ENCODE assay signal across 12 cellular contexts in the genomic region with DNA sequence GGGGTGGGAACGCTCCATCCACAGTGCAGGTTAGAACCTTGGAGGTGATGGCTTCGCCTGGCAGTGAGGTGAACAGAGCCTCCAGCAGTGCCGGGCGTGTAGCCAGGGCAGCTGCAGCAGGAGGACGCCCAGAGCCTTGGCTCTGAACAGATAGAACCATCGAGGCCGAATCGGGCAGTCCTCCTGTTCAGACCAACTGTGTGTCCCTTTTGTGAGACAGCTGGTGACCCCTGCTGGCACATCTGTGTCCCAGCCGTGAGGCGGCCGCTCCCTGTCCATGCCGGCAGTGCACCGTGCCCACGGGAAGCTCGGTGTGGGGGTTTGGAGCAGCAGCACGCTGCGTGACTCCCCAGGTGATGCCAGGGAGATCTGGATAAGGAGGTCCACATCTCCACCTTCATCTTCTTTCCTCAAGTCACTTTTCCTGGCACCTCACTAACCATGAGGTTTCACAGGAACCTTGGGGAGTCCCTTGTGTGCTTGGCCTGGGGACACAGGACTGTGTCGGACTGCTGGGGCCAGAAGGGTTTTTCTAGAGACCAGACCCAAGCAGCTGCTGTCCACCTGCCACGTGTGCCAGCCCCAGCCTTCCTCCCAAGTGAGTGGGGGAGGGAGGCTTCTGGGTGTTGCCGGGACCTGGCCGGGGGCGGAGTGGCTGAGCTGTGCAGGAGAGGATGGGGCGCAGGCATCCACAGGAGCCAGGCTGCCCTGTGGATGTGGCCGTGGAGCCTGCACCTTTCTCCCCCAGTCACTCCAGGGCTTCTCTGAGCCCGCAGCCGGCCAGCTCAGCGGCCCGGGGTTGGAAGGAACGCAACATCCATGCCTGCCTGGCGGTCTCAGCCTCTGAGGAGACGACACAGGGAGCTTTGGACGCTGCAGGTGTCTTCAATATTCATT.
DNase-seq lines count a peak whose midpoint lies in the region; ATAC-seq and TF ChIP-seq lines count a peak whose summit lies in the region.
"Had no signal": no experiment of that assay in that cellular context is flagged by ENCODE, and none has a peak within 500 bp of the region (broad histone marks: within the 10 kb centered on the region; RNA-seq: fewer than 3 reads in every experiment).

No MANE protein-coding gene starts in this region.

- TF ChIP-seq CTCF in RWPE1 (conservative IDR thresholded peaks at IDR 0.05; ENCODE audit: low read depth) (no peak), heart left ventricle (IDR thresholded peaks at IDR 0.05) (peak in 10 of 12 donors; percentile 19 to 62 (median 44)), sigmoid colon (IDR thresholded peaks at IDR 0.05) (no peak)
- no peak for TF ChIP-seq CTCF in activated CD8-positive, alpha-beta T cell treated with anti-CD3 and anti-CD28 coated beads for 36 hours (IDR thresholded peaks at IDR 0.05)

- WGBS in heart left ventricle, 4 donors, result 63 to 74% (median 71%) methylated on average over 23 to 32 of the region's 32 CpGs
- 90 to 93% methylated on average over 32 of the region's 32 CpGs for WGBS in sigmoid colon, 2 donors

- intact Hi-C loops in heart left ventricle (cut with DNase I) (loop anchor here in 1 of 10 donors (5.0 kb wide), 1 partner anchor 154 kb away; no protein-coding TSS in a partner anchor), sigmoid colon (cut with DNase I) (no loop called here)
- intact Hi-C loops in activated CD8-positive, alpha-beta T cell treated with anti-CD3 and anti-CD28 coated beads for 36 hours (cut with micrococcal nuclease), result no loop called here

- H3K9me3 ChIP-seq in heart left ventricle (no peaks in the 10 kb centered on the region), sigmoid colon (no peaks in the 10 kb centered on the region)
- H3K9me3 ChIP-seq: body of pancreas, esophagus muscularis mucosa had no signal

- H3K4me3 ChIP-seq in heart left ventricle (no peak overlapping the region), sigmoid colon (no peak overlapping the region)
- H3K4me3 ChIP-seq: body of pancreas, esophagus muscularis mucosa had no signal

- H3K27me3 ChIP-seq in heart left ventricle, result no peaks in the 10 kb centered on the region
- H3K27me3 ChIP-seq in sigmoid colon, result no peaks in the 10 kb centered on the region
- H3K27me3 ChIP-seq: body of pancreas, esophagus muscularis mucosa had no signal

- no peak overlapping the region for H3K27ac Mint-ChIP-seq in activated CD8-positive, alpha-beta T cell treated with anti-CD3 and anti-CD28 coated beads for 36 hours

- peaks cover 0 to 52% (median 33%) of the 10 kb centered on the region in 9 donors for H3K36me3 ChIP-seq in heart left ventricle
- peaks cover 10 to 69% (median 27%) of the 10 kb centered on the region in 4 donors for H3K36me3 ChIP-seq in sigmoid colon

- peak; percentile 56 to 82 (median 71) for ATAC-seq in heart left ventricle
- ATAC-seq in activated CD8-positive, alpha-beta T cell treated with anti-CD3 and anti-CD28 coated beads for 36 hours, result no peak
- ATAC-seq: body of pancreas had no signal

- peak; percentile 41 for DNase-seq in DMS 273 (lab: John Stamatoyannopoulos, UW; ENCODE audit: unreplicated experiment)
- DNase-seq in DMS 273 treated with DMSO at 0.1 percent for 48 hours (lab: John Stamatoyannopoulos, UW), result no peak
- DNase-seq in RWPE1 (ENCODE audit: low spot score), result no peak
- peak in 4 of 5 donors; percentile 53 to 75 (median 72) for DNase-seq in heart left ventricle
- DNase-seq in sigmoid colon, result peak; percentile 55
- no peak for DNase-seq in activated CD8-positive, alpha-beta T cell treated with anti-CD3 and anti-CD28 coated beads for 36 hours
- no peak for DNase-seq in stimulated activated CD4-positive, alpha-beta T cell treated with anti-CD3 and anti-CD28 coated beads, Interleukin-15, amount 100 ng/mL, for 24 hours
- DNase-seq in NK-92 (lab: John Stamatoyannopoulos, UW; ENCODE audit: unreplicated experiment), result no peak
- DNase-seq: body of pancreas, GF-D8, NCI-H1092 treated with DMSO at 0.1 percent for 48 hours had no signal

- TF ChIP-seq POLR2A in heart left ventricle (IDR thresholded peaks at IDR 0.05), result no peak
- no peak for TF ChIP-seq POLR2A in sigmoid colon (IDR thresholded peaks at IDR 0.05)

- H3K27me3 Mint-ChIP-seq in activated CD8-positive, alpha-beta T cell treated with anti-CD3 and anti-CD28 coated beads for 36 hours, result no peaks in the 10 kb centered on the region

- POLR2A ChIA-PET in RWPE1 (lab: Yijun Ruan, JAX; ENCODE audit: low non-redundant PET), result no interaction called here
- POLR2A ChIA-PET in activated CD8-positive, alpha-beta T cell treated with anti-CD3 and anti-CD28 coated beads for 36 hours (lab: Charles Lee), result interaction anchor here (0.5 to 0.8 kb wide), 2 partner anchors 101 to 224 kb away, joined by 3 to 4 read pairs; no protein-coding TSS in a partner anchor

- peak overlapping the region; percentile 63 for H3K27ac ChIP-seq in RWPE1
- H3K27ac ChIP-seq in heart left ventricle, result peak overlapping the region in 9 of 12 donors; percentile 1 to 63 (median 43)
- no peak overlapping the region for H3K27ac ChIP-seq in sigmoid colon
- H3K27ac ChIP-seq: body of pancreas, esophagus muscularis mucosa had no signal

- TF ChIP-seq EP300 in sigmoid colon (IDR thresholded peaks at IDR 0.05), result no peak

- peaks cover 8% of the 10 kb centered on the region for H3K36me3 Mint-ChIP-seq in activated CD8-positive, alpha-beta T cell treated with anti-CD3 and anti-CD28 coated beads for 36 hours (ENCODE audit: low read depth)

- no peak overlapping the region for H3K4me3 Mint-ChIP-seq in activated CD8-positive, alpha-beta T cell treated with anti-CD3 and anti-CD28 coated beads for 36 hours

- peaks cover 12% of the 10 kb centered on the region for H3K4me1 Mint-ChIP-seq in activated CD8-positive, alpha-beta T cell treated with anti-CD3 and anti-CD28 coated beads for 36 hours (ENCODE audit: low read depth)

- CTCF ChIA-PET in RWPE1 (lab: Yijun Ruan, JAX), result interaction anchor here (1.1 kb wide), 1 partner anchor 8 kb away, joined by 4 read pairs; no protein-coding TSS in a partner anchor
- CTCF ChIA-PET in activated CD8-positive, alpha-beta T cell treated with anti-CD3 and anti-CD28 coated beads for 36 hours (lab: Charles Lee), result interaction anchor here (2.8 kb wide), 1 partner anchor 20 kb away, joined by 8 read pairs; no protein-coding TSS in a partner anchor

- no peaks in the 10 kb centered on the region for H3K9me3 Mint-ChIP-seq in activated CD8-positive, alpha-beta T cell treated with anti-CD3 and anti-CD28 coated beads for 36 hours

- peaks cover 3 to 45% (median 14%) of the 10 kb centered on the region in 12 donors for H3K4me1 ChIP-seq in heart left ventricle
- H3K4me1 ChIP-seq in sigmoid colon, result no peaks in the 10 kb centered on the region
- H3K4me1 ChIP-seq: body of pancreas had no signal

Comparison
In these comparisons a context has a peak if more than half of its experiments do, and no peak if none do; other contexts are left out.
1. DNase-seq: peak in DMS 273 (single experiment), heart left ventricle (4 of 5) and sigmoid colon (single experiment); none in DMS 273 treated with DMSO at 0.1 percent for 48 hours (single experiment), RWPE1 (single experiment), activated CD8-positive, alpha-beta T cell treated with anti-CD3 and anti-CD28 coated beads for 36 hours (single experiment), stimulated activated CD4-positive, alpha-beta T cell treated with anti-CD3 and anti-CD28 coated beads, Interleukin-15, amount 100 ng/mL, for 24 hours (single experiment) and NK-92 (single experiment).
2. H3K27ac ChIP-seq: peak in RWPE1 (single experiment) and heart left ventricle (9 of 12); none in sigmoid colon (0 of 4).
3. CTCF ChIP-seq: peak in heart left ventricle (10 of 12); none in RWPE1 (single experiment), sigmoid colon (0 of 4) and activated CD8-positive, alpha-beta T cell treated with anti-CD3 and anti-CD28 coated beads for 36 hours (single experiment).